11 cellular contexts compared by ENCODE assay signal in the genomic region with DNA sequence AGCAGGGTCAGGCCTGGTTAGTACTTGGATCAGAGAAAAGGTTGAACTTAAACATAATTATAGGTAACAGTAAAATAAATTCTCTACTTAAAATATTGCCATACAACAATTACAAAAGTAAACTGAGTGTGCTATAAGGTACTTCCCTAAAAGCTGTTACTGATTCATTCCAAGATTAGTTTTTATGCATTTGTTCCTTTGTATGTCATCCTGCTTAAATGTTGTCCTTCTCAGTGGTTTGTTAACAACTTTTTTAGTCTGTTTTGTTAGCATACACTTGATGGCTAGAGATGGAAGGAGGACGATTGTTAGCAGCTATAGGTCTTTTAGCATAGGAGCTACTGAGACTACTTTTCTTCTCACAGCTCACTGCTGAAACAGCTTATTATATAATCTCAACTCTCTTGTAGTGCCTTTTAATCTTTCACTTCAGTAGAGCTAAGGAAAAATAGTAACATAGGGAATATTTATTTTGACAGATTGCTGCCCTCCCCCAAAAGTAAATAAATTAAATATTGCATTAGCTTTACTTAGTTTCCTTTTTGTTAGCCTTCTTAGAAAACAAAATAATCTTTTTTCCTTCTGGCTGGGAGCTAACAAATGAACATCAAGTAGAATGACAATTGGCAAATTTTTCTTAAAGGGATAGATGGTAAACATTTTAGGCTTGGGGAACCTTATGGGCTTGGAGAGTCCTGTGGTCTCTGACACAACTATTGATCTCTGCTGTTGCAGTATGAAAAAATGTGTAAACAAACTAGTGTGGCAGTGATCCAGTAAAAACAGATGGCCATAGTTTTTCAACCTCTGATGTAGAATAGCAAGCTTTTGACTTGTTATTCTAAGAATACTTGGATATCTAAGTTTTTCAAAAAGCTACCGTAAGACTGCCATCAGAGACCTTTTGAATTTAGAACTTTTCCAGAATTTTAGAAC. TPM values are rescaled to one million over a fixed set of nuclear protein-coding genes. Genes with fewer than 3 reads are reported as not detected.
DNase-seq lines count a peak whose midpoint lies in the region; ATAC-seq, FAIRE-seq and TF ChIP-seq lines count a peak whose summit lies in the region.
"Had no signal": no experiment of that assay in that cellular context is flagged by ENCODE, and none has a peak within 500 bp of the region (broad histone marks: within the 10 kb centered on the region; RNA-seq: fewer than 3 reads in every experiment).

No MANE protein-coding gene starts in this region.

- BruUV-seq in GM12878 (replicated peaks; lab: Mats Ljungman, UMichigan) = TSS peak; percentile 37
- BruUV-seq in HepG2 (replicated peaks; lab: Mats Ljungman, UMichigan) = TSS peak; percentile 24

- TF ChIP-seq EP300 in GM12878 (IDR thresholded peaks at IDR 0.05; ENCODE audit: borderline replicate concordance in 1 of 2, control insufficient read depth in 1 of 2, low read depth in 2 of 2, low read length in 2 of 2) (no peak), HepG2 (IDR thresholded peaks at IDR 0.05; ENCODE audit: low read depth in 2 of 2, low read length in 2 of 2) (no peak), HepG2 (CRISPR knock-in tag; IDR thresholded peaks at IDR 0.05; ENCODE audit: borderline replicate concordance) (no peak)

- TF ChIP-seq POLR2A in GM12878 (IDR thresholded peaks at IDR 0.05; ENCODE audit: low read depth, low read length) (no peak), HepG2 (IDR thresholded peaks at IDR 0.05; ENCODE audit: insufficient read depth in 1 of 2, low read depth in 2 of 2, low read length in 2 of 2) (no peak)

- peak; percentile 34 for DNase-seq in AG04450 (ENCODE audit: low read depth, low spot score)
- DNase-seq in HFF-Myc (ENCODE audit: extremely low read depth, low read depth) = peak; percentile 14
- no peak for DNase-seq in GM12878 (ENCODE audit: low read depth, low spot score)
- peak; percentile 12 for DNase-seq in HepG2 (ENCODE audit: low spot score)
- no peak for DNase-seq in HTR-8/SVneo (ENCODE audit: insufficient read length, low spot score)
- no peak for DNase-seq in NCI-H345 (lab: John Stamatoyannopoulos, UW)
- no peak for DNase-seq in NCI-H345 treated with DMSO at 0.1 percent for 48 hours (lab: John Stamatoyannopoulos, UW; ENCODE audit: unreplicated experiment)
- no peak for DNase-seq in activated CD4-positive, CD25-positive, alpha-beta regulatory T cell treated with anti-CD3 and anti-CD28 coated beads, Interleukin-2, amount 50 U/mL, for 72 hours
- DNase-seq: caudate nucleus, NCI-H1417 had no signal

- H4K20me1 ChIP-seq in GM12878 (ENCODE audit: control insufficient read depth, insufficient read depth) (no peaks in the 10 kb centered on the region), HepG2 (ENCODE audit: insufficient read depth, low read length) (no peaks in the 10 kb centered on the region)

- SMC1A ChIA-PET in GM12878 (lab: Charles Lee; ENCODE audit: uncharacterized antibody, unreplicated experiment) = interaction anchor here (0.6 to 1.4 kb wide), 6 partner anchors 10 to 553 kb away, joined by 3 to 4 read pairs (median 3); no protein-coding TSS in a partner anchor

- RAD21 ChIA-PET in GM12878 (lab: Charles Lee; ENCODE audit: unreplicated experiment) = no interaction called here

- no peak overlapping the region for H3K27ac ChIP-seq in AG04450 (ENCODE audit: low read depth, low read length)
- peak overlapping the region; percentile 2; the same call in 1 of the 2 replicates for H3K27ac ChIP-seq in GM12878 (ENCODE audit: control insufficient read depth, insufficient read depth)
- H3K27ac ChIP-seq in HepG2 (ENCODE audit: extremely low read length, insufficient read depth, low read length) = peak overlapping the region; percentile 0
- H3K27ac ChIP-seq: C4-2B had no signal

- ATAC-seq in GM12878 (peak; percentile 38), HepG2 (peak; percentile 66)

- TF ChIP-seq RAD21 in GM12878 (IDR thresholded peaks at IDR 0.05; ENCODE audit: insufficient read depth, low read depth, low read length) (no peak), HepG2 (CRISPR knock-in tag; IDR thresholded peaks at IDR 0.05) (no peak)

- no peaks in the 10 kb centered on the region for H3K9me3 ChIP-seq in AG04450 (ENCODE audit: control insufficient read depth, insufficient read depth, low read length)
- H3K9me3 ChIP-seq in GM12878 (replicated peaks; ENCODE audit: control insufficient read depth, insufficient read depth, low read length) = no peaks in the 10 kb centered on the region
- H3K9me3 ChIP-seq in HepG2 (ENCODE audit: low read length) = no peaks in the 10 kb centered on the region

- H2AFZ ChIP-seq in GM12878 (ENCODE audit: control insufficient read depth, low read depth, low read length) (no peak overlapping the region), HepG2 (ENCODE audit: low read length) (no peak overlapping the region)

- peaks cover 6 to 23% of the 10 kb centered on the region in 2 experiments for H3K36me3 ChIP-seq in GM12878 (ENCODE audit: control insufficient read depth in 2 of 2, insufficient read depth in 2 of 2, low read length in 1 of 2)
- H3K36me3 ChIP-seq in HepG2 (replicated peaks in 1 of 2; ENCODE audit: control insufficient read depth in 1 of 2, insufficient read depth in 2 of 2, low read length in 2 of 2) = peaks cover 5 to 48% of the 10 kb centered on the region in 2 experiments

- H3K9ac ChIP-seq in GM12878 (ENCODE audit: control insufficient read depth, insufficient read depth, low read length) (no peak overlapping the region), HepG2 (ENCODE audit: insufficient read depth, low read depth, low read length) (no peak overlapping the region)

- WGBS in GM12878 (ENCODE audit: insufficient coverage, insufficient replicate concordance, low lambda C conversion rate, missing lambda C conversion rate) = 62% methylated on average over 2 of the region's 2 CpGs
- WGBS in HepG2 (ENCODE audit: low lambda C conversion rate) = 79% methylated on average over 2 of the region's 2 CpGs

- POLR2A ChIA-PET in AG04450 (lab: Yijun Ruan, JAX) (interaction anchor here (0.8 to 1.1 kb wide), 3 partner anchors 39 to 110 kb away, joined by 3 to 5 read pairs (median 4); a partner anchor contains a TSS), GM12878 (lab: Charles Lee) (interaction anchor here (0.5 to 1.3 kb wide), 5 partner anchors 14 to 440 kb away, joined by 3 to 4 read pairs (median 3); no protein-coding TSS in a partner anchor), HepG2 (lab: Yijun Ruan, JAX) (interaction anchor here (0.9 kb wide), 1 partner anchor 40 kb away, joined by 3 read pairs; a partner anchor contains a TSS)

- H3K79me2 ChIP-seq in GM12878 (ENCODE audit: control insufficient read depth, insufficient read depth, low read length) = no peaks in the 10 kb centered on the region; the same call in 1 of the 2 replicates
- H3K79me2 ChIP-seq in HepG2 (ENCODE audit: insufficient read depth, low read length) = no peaks in the 10 kb centered on the region

- CTCF ChIA-PET in AG04450 (lab: Charles Lee) (no interaction called here), GM12878 (lab: Yijun Ruan, JAX) (interaction anchor here (0.6 to 1.3 kb wide), 2 partner anchors 13 to 15 kb away, joined by 3 read pairs; no protein-coding TSS in a partner anchor), HepG2 (lab: Yijun Ruan, JAX; ENCODE audit: low intra/inter-chr PET ratio, low total read pairs) (no interaction called here)

- in situ Hi-C loops in GM12878 (cut with MboI) = no loop called here
- in situ Hi-C loops in HepG2 (cut with HindIII; ENCODE audit: extremely low pct_ligation_motif_present, low pct_unique_long_range_greater_than_20kb) = no loop called here

- no peaks in the 10 kb centered on the region for H3K27me3 ChIP-seq in AG04450 (ENCODE audit: control insufficient read depth, insufficient read depth, low read length)
- no peaks in the 10 kb centered on the region for H3K27me3 ChIP-seq in GM12878 (replicated peaks in 1 of 2; ENCODE audit: control insufficient read depth in 2 of 2, insufficient read depth in 2 of 2, low read length in 1 of 2)
- H3K27me3 ChIP-seq in HepG2 (ENCODE audit: control insufficient read depth in 1 of 2, insufficient read depth in 2 of 2, low read length in 2 of 2) = no peaks in the 10 kb centered on the region

- H3K4me1 ChIP-seq in GM12878 (ENCODE audit: control insufficient read depth, insufficient read depth, low read length) = peaks cover 13% of the 10 kb centered on the region
- H3K4me1 ChIP-seq in HepG2 (ENCODE audit: insufficient read depth, low read length) = no peaks in the 10 kb centered on the region; the same call in 1 of the 2 replicates

- no peak overlapping the region for H3K4me3 ChIP-seq in AG04450 (ENCODE audit: low read depth, low read length)
- H3K4me3 ChIP-seq in HFF-Myc (replicated peaks; ENCODE audit: low read depth, low read length) = no peak overlapping the region
- no peak overlapping the region for H3K4me3 ChIP-seq in GM12878
- no peak overlapping the region for H3K4me3 ChIP-seq in HepG2 (replicated peaks in 1 of 3; ENCODE audit: insufficient read depth in 1 of 3, low read depth in 2 of 3, low read length in 3 of 3)

- intact Hi-C loops in GM12878 (cut with micrococcal nuclease; ENCODE audit: unreplicated experiment) = no loop called here
- intact Hi-C loops in HepG2 (cut with micrococcal nuclease; ENCODE audit: unreplicated experiment) = no loop called here

- FAIRE-seq in GM12878 (lab: Jason Lieb, UNC) (no peak), HepG2 (lab: Jason Lieb, UNC) (no peak), HTR-8/SVneo (lab: Jason Lieb, UNC) (no peak)

- H3K4me2 ChIP-seq in GM12878 (ENCODE audit: control insufficient read depth, insufficient read depth) (0 out of 2 replicates have a peak overlapping the region, but pooled peaks have one; percentile 40), HepG2 (ENCODE audit: low read depth, low read length) (no peak overlapping the region)

- no peak for TF ChIP-seq CTCF in AG04450 (IDR thresholded peaks at IDR 0.05; ENCODE audit: low read depth, low read length)
- no peak for TF ChIP-seq CTCF in HFF-Myc (IDR thresholded peaks at IDR 0.05; ENCODE audit: low read depth, low read length, missing control alignments)
- TF ChIP-seq CTCF in GM12878 (IDR thresholded peaks at IDR 0.05 in 2 of 3, conservative IDR thresholded peaks at IDR 0.05 in 1 of 3; ENCODE audit: control insufficient read depth in 2 of 3, extremely low read depth in 1 of 3, insufficient read depth in 1 of 3, low read depth in 3 of 3, low read length in 3 of 3) = no peak
- TF ChIP-seq CTCF in HepG2 (CRISPR knock-in tag; IDR thresholded peaks at IDR 0.05) = no peak

RNA-seq across cellular contexts. Expression of a gene that starts 39.5 kb away (rescaled TPM):
- polyA plus RNA-seq in AG04450 (2011; rRNA removed) (46.8 and 65.0 TPM in 2 replicates), GM12878 (2011; rRNA removed) (51.7 and 71.6 TPM in 2 replicates), GM12878 (2014; fragmentation: Illumina TruSeq; extraction: Trizol) (39.7 and 43.3 TPM in 2 replicates), GM12878 (2014; fragmentation: Nextera tagmentation; extraction: Ambion mirVana) (10 to 100 TPM; 25.2 to 30.2 TPM), GM12878 (2014; rRNA removed) (27.5 and 28.7 TPM in 2 replicates), GM12878 (2016; fragmentation: Nextera tagmentation; extraction: Ambion mirVana) (10 to 100 TPM; 35.5 to 42.3 TPM), HepG2 (2011; rRNA removed) (26.3 and 36.4 TPM in 2 replicates)
- polyA minus RNA-seq in AG04450 (2011; rRNA and poly(A)+ RNA removed) = 61.9 and 65.6 TPM in 2 replicates
- 108 and 116 TPM in 2 replicates for total RNA-seq in GM12878 (2013; cell fraction: nucleolus; rRNA removed)
- total RNA-seq in GM12878 (2014; rRNA removed) (27.6 and 32.3 TPM in 2 replicates), GM12878 (2014; rRNA removed; fragmentation: Illumina TruSeq; extraction: Trizol) (36.8 and 44.6 TPM in 2 replicates), GM12878 (2021) (34.8 and 42.3 TPM in 2 replicates), HepG2 (2016; rRNA removed; fragmentation: Illumina TruSeq; extraction: Trizol) (50.7 and 81.7 TPM in 2 replicates)
- polyA plus RNA-seq in GM12878 (2011; ENCODE audit: low read depth) = 14.8 TPM
- 16.9 and 17.5 TPM in 2 replicates for polyA plus RNA-seq in GM12878 (2011; cell fraction: cytosol; rRNA removed)
- polyA plus RNA-seq in GM12878 (2011; cell fraction: nucleus; rRNA removed) = 29.5 and 36.4 TPM in 2 replicates
- polyA plus RNA-seq in GM12878 (2012) = 20.6 and 26.6 TPM in 2 replicates
- 39.4 and 50.5 TPM in 2 replicates for polyA minus RNA-seq in GM12878 (2011; rRNA and poly(A)+ RNA removed)
- 15.6 and 20.5 TPM in 2 replicates for polyA minus RNA-seq in GM12878 (2011; cell fraction: cytosol; rRNA and poly(A)+ RNA removed)
- 41.2 and 67.5 TPM in 2 replicates for polyA minus RNA-seq in GM12878 (2011; cell fraction: nucleus; rRNA and poly(A)+ RNA removed)
- total RNA-seq in HepG2 (2016; cell fraction: cytosol; rRNA removed; fragmentation: Illumina TruSeq; extraction: Trizol; ENCODE audit: low read depth) = 11.2 and 14.5 TPM in 2 replicates
- total RNA-seq in HepG2 (2016; cell fraction: insoluble cytoplasmic fraction; rRNA removed; fragmentation: Illumina TruSeq; extraction: Trizol) = 48.7 and 82.0 TPM in 2 replicates
- 30.7 and 31.0 TPM in 2 replicates for total RNA-seq in HepG2 (2016; cell fraction: membrane; rRNA removed; fragmentation: Illumina TruSeq; extraction: Trizol)
- 44.8 and 46.9 TPM in 2 replicates for total RNA-seq in HepG2 (2016; cell fraction: nucleus; rRNA removed; fragmentation: Illumina TruSeq; extraction: Trizol)
- polyA plus RNA-seq in HepG2 (2011; cell fraction: cytosol; rRNA removed) = 15.1 and 21.9 TPM in 2 replicates
- 14.4 and 15.6 TPM in 2 replicates for polyA plus RNA-seq in HepG2 (2011; cell fraction: nucleus; rRNA removed)
- polyA plus RNA-seq in HepG2 (2012) = 26.8 and 30.6 TPM in 2 replicates
- polyA plus RNA-seq in HepG2 (2016; cell fraction: cytosol; fragmentation: Illumina TruSeq; extraction: Trizol; ENCODE audit: low read depth) = 3.1 and 4.0 TPM in 2 replicates
- 52.2 and 54.4 TPM in 2 replicates for polyA plus RNA-seq in HepG2 (2016; cell fraction: insoluble cytoplasmic fraction; fragmentation: Illumina TruSeq; extraction: Trizol; ENCODE audit: low read depth)
- polyA plus RNA-seq in HepG2 (2016; cell fraction: membrane; fragmentation: Illumina TruSeq; extraction: Trizol; ENCODE audit: low read depth) = 10.5 and 10.8 TPM in 2 replicates
- polyA plus RNA-seq in HepG2 (2016; cell fraction: nucleus; fragmentation: Illumina TruSeq; extraction: Trizol; ENCODE audit: insufficient read depth, low read depth) = 36.0 and 40.8 TPM in 2 replicates
- 68.4 and 120 TPM in 2 replicates for polyA minus RNA-seq in HepG2 (2011; rRNA and poly(A)+ RNA removed; ENCODE audit: low replicate concordance)
- polyA minus RNA-seq in HepG2 (2011; cell fraction: cytosol; rRNA and poly(A)+ RNA removed) = 30.4 and 31.0 TPM in 2 replicates
- 80.5 and 86.0 TPM in 2 replicates for polyA minus RNA-seq in HepG2 (2011; cell fraction: nucleus; rRNA and poly(A)+ RNA removed)

Comparison
In these comparisons a context has a peak if more than half of its experiments do, and no peak if none do; other contexts are left out.
1. DNase-seq: peak in AG04450 (single experiment), HFF-Myc (single experiment) and HepG2 (single experiment); none in GM12878 (single experiment), HTR-8/SVneo (single experiment), NCI-H345 (single experiment), NCI-H345 treated with DMSO at 0.1 percent for 48 hours (single experiment) and activated CD4-positive, CD25-positive, alpha-beta regulatory T cell treated with anti-CD3 and anti-CD28 coated beads, Interleukin-2, amount 50 U/mL, for 72 hours (single experiment).